Comparison of ENCODE assay signal across 15 cellular contexts in the genomic region with DNA sequence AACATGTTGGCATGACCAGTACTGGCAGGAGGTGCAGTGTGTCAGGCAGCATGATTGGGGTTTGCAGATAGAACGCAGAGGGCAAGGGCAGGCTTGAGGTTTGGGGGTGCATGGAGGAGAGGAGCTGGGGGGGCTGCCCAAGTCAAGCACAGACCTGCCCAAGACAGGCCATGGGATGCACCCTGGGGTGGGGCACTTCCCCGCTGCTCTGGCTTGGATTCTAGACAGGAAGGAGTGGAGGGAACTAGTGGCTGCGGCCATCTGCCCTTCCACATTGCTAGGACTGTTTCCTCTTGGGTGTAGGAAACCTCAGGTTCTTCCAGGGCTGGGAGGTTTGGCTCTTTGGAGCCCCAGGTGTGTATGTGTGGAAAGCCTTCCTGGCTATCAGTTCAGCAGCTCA. TPM values are rescaled to one million over a fixed set of nuclear protein-coding genes. Genes with fewer than 3 reads are reported as not detected.
DNase-seq lines count a peak whose midpoint lies in the region; ATAC-seq and TF ChIP-seq lines count a peak whose summit lies in the region.
"Had no signal": no experiment of that assay in that cellular context is flagged by ENCODE, and none has a peak within 500 bp of the region (broad histone marks: within the 10 kb centered on the region; RNA-seq: fewer than 3 reads in every experiment).

No MANE protein-coding gene starts in this region.

- H3K36me3 ChIP-seq in OCI-LY1 (ENCODE audit: insufficient read depth, low read length) (peaks cover 8% of the 10 kb centered on the region), subcutaneous abdominal adipose tissue (ENCODE audit: control insufficient read depth in 5 of 5, insufficient read depth in 5 of 5, low read length in 5 of 5) (peaks cover 0 to 12% (median 9%) of the 10 kb centered on the region in 5 donors)

- POLR2A ChIA-PET in activated CD4-positive, alpha-beta memory T cell treated with anti-CD3 and anti-CD28 coated beads for 36 hours (lab: Charles Lee), result no interaction called here
- POLR2A ChIA-PET in activated CD4-positive, alpha-beta memory T cell treated with anti-CD3 and anti-CD28 coated beads, Interleukin-2, amount 10 ng/mL, durations not matched to agents 7 days and 5 days (lab: Charles Lee), result interaction anchor here (0.6 to 1.3 kb wide), 2 partner anchors 8 to 11 kb away, joined by 3 read pairs; no protein-coding TSS in a partner anchor

- peaks cover 29% of the 10 kb centered on the region for H3K4me1 Mint-ChIP-seq in activated CD4-positive, alpha-beta memory T cell treated with anti-CD3 and anti-CD28 coated beads for 36 hours (ENCODE audit: low read depth)
- H3K4me1 Mint-ChIP-seq in activated CD4-positive, alpha-beta memory T cell treated with anti-CD3 and anti-CD28 coated beads, Interleukin-2, amount 10 ng/mL, durations not matched to agents 7 days and 5 days, result peaks cover 49% of the 10 kb centered on the region
- H3K4me1 Mint-ChIP-seq in endothelial cell (ENCODE audit: unreplicated experiment), result peaks cover 33% of the 10 kb centered on the region

- peaks cover 7% of the 10 kb centered on the region for H3K36me3 Mint-ChIP-seq in activated CD4-positive, alpha-beta memory T cell treated with anti-CD3 and anti-CD28 coated beads for 36 hours
- H3K36me3 Mint-ChIP-seq in activated CD4-positive, alpha-beta memory T cell treated with anti-CD3 and anti-CD28 coated beads, Interleukin-2, amount 10 ng/mL, durations not matched to agents 7 days and 5 days (ENCODE audit: low read depth), result peaks cover 15% of the 10 kb centered on the region
- H3K36me3 Mint-ChIP-seq in endothelial cell (ENCODE audit: low read depth, unreplicated experiment), result peaks cover 6% of the 10 kb centered on the region

- H3K27me3 Mint-ChIP-seq in activated CD4-positive, alpha-beta memory T cell treated with anti-CD3 and anti-CD28 coated beads for 36 hours, result no peaks in the 10 kb centered on the region
- H3K27me3 Mint-ChIP-seq in activated CD4-positive, alpha-beta memory T cell treated with anti-CD3 and anti-CD28 coated beads, Interleukin-2, amount 10 ng/mL, durations not matched to agents 7 days and 5 days, result peaks cover 4% of the 10 kb centered on the region
- peaks cover 23% of the 10 kb centered on the region for H3K27me3 Mint-ChIP-seq in endothelial cell (ENCODE audit: unreplicated experiment)

- peaks cover 6% of the 10 kb centered on the region for H3K27me3 ChIP-seq in OCI-LY1 (ENCODE audit: insufficient read depth, low read length)
- no peaks in the 10 kb centered on the region for H3K27me3 ChIP-seq in subcutaneous abdominal adipose tissue (ENCODE audit: control insufficient read depth in 5 of 5, insufficient read depth in 4 of 5, low read length in 5 of 5)
- H3K27me3 ChIP-seq: adrenal gland had no signal

- CTCF ChIA-PET in activated CD4-positive, alpha-beta memory T cell treated with anti-CD3 and anti-CD28 coated beads for 36 hours (lab: Charles Lee), result no interaction called here
- CTCF ChIA-PET in activated CD4-positive, alpha-beta memory T cell treated with anti-CD3 and anti-CD28 coated beads, Interleukin-2, amount 10 ng/mL, durations not matched to agents 7 days and 5 days (lab: Charles Lee), result no interaction called here

- no peaks in the 10 kb centered on the region for H4K20me1 ChIP-seq in OCI-LY1 (ENCODE audit: insufficient read depth, low read length)

- no peak overlapping the region; the same call in 1 of the 2 replicates for H3K9ac ChIP-seq in OCI-LY1 (ENCODE audit: low read length)
- peak overlapping the region in 2 of 5 donors; percentile 46 to 62 for H3K9ac ChIP-seq in subcutaneous abdominal adipose tissue (ENCODE audit: low read length in 5 of 5)

- no peaks in the 10 kb centered on the region for H3K9me2 ChIP-seq in OCI-LY1 (ENCODE audit: low read depth, low read length)

- H3K27ac ChIP-seq in OCI-LY1 (ENCODE audit: low read depth, low read length, poor library complexity, severe bottlenecking), result peak overlapping the region; percentile 29
- H3K27ac ChIP-seq in subcutaneous abdominal adipose tissue (ENCODE audit: low read depth, low read length), result peak overlapping the region; percentile 84

- no peaks in the 10 kb centered on the region for H3K9me3 Mint-ChIP-seq in activated CD4-positive, alpha-beta memory T cell treated with anti-CD3 and anti-CD28 coated beads for 36 hours
- no peaks in the 10 kb centered on the region for H3K9me3 Mint-ChIP-seq in activated CD4-positive, alpha-beta memory T cell treated with anti-CD3 and anti-CD28 coated beads, Interleukin-2, amount 10 ng/mL, durations not matched to agents 7 days and 5 days
- no peaks in the 10 kb centered on the region for H3K9me3 Mint-ChIP-seq in endothelial cell (ENCODE audit: unreplicated experiment)
- H3K9me3 Mint-ChIP-seq: stimulated activated naive CD8-positive, alpha-beta T cell treated with anti-CD3 and anti-CD28 coated beads, Interleukin-15, Interleukin-2, amounts not matched to agents 100 ng/mL and 50 ng/mL, for 24 hours had no signal

- no peak for DNase-seq in activated CD4-positive, alpha-beta memory T cell treated with anti-CD3 and anti-CD28 coated beads for 36 hours
- DNase-seq in activated CD4-positive, alpha-beta memory T cell treated with anti-CD3 and anti-CD28 coated beads, Interleukin-2, amount 10 ng/mL, durations not matched to agents 7 days and 5 days, result no peak
- no peak for DNase-seq in endothelial cell (ENCODE audit: low spot score)
- DNase-seq in NOMO-1 (lab: John Stamatoyannopoulos, UW; ENCODE audit: unreplicated experiment in 2 of 2), result no peak
- DNase-seq in Right ventricle myocardium inferior (ENCODE audit: missing footprints), result no peak
- DNase-seq: activated CD4-positive, CD25-positive, alpha-beta regulatory T cell treated with anti-CD3 and anti-CD28 coated beads, Interleukin-2, amount 50 U/mL, for 72 hours; DMS79 treated with DMSO at 0.1 percent for 48 hours; NCI-H1092; SW 1271 had no signal

- 0 out of 2 replicates have a peak, but pooled peaks cover 7% of the 10 kb centered on the region for H3K79me2 ChIP-seq in OCI-LY1 (ENCODE audit: insufficient read depth, low read length)

- H3K4me3 ChIP-seq in OCI-LY1 (ENCODE audit: low read depth, low read length, poor library complexity, severe bottlenecking), result no peak overlapping the region
- H3K4me3 ChIP-seq in subcutaneous abdominal adipose tissue (ENCODE audit: low read depth in 1 of 5, low read length in 5 of 5), result peak overlapping the region; percentile 86 to 97 (median 90)
- H3K4me3 ChIP-seq: lung had no signal

- H3F3A ChIP-seq in OCI-LY1 (ENCODE audit: insufficient read depth, low read length), result no peaks in the 10 kb centered on the region

- H3K9me3 ChIP-seq in OCI-LY1 (ENCODE audit: low read length) (no peaks in the 10 kb centered on the region), subcutaneous abdominal adipose tissue (ENCODE audit: control insufficient read depth in 5 of 5, low read length in 5 of 5) (no peaks in the 10 kb centered on the region)
- H3K9me3 ChIP-seq: adrenal gland had no signal

- H3K27ac Mint-ChIP-seq in activated CD4-positive, alpha-beta memory T cell treated with anti-CD3 and anti-CD28 coated beads for 36 hours, result no peak overlapping the region
- no peak overlapping the region for H3K27ac Mint-ChIP-seq in activated CD4-positive, alpha-beta memory T cell treated with anti-CD3 and anti-CD28 coated beads, Interleukin-2, amount 10 ng/mL, durations not matched to agents 7 days and 5 days
- no peak overlapping the region for H3K27ac Mint-ChIP-seq in endothelial cell (ENCODE audit: unreplicated experiment)
- H3K27ac Mint-ChIP-seq: stimulated activated naive CD8-positive, alpha-beta T cell treated with anti-CD3 and anti-CD28 coated beads, Interleukin-15, Interleukin-2, amounts not matched to agents 100 ng/mL and 50 ng/mL, for 24 hours had no signal

- H3K4me2 ChIP-seq in OCI-LY1 (ENCODE audit: low read length), result peak overlapping the region; percentile 84; the same call in 1 of the 2 replicates

- H2AFZ ChIP-seq in OCI-LY1 (ENCODE audit: low read length), result no peak overlapping the region

- intact Hi-C loops in activated CD4-positive, alpha-beta memory T cell treated with anti-CD3 and anti-CD28 coated beads for 36 hours (cut with micrococcal nuclease), result no loop called here
- intact Hi-C loops in Right ventricle myocardium inferior (cut with DNase I), result no loop called here

- H3K4me3 Mint-ChIP-seq in activated CD4-positive, alpha-beta memory T cell treated with anti-CD3 and anti-CD28 coated beads for 36 hours, result peak overlapping the region; percentile 1
- H3K4me3 Mint-ChIP-seq in activated CD4-positive, alpha-beta memory T cell treated with anti-CD3 and anti-CD28 coated beads, Interleukin-2, amount 10 ng/mL, durations not matched to agents 7 days and 5 days, result no peak overlapping the region
- H3K4me3 Mint-ChIP-seq in endothelial cell (ENCODE audit: unreplicated experiment), result peak overlapping the region; percentile 59

- peaks cover 66% of the 10 kb centered on the region for H3K4me1 ChIP-seq in OCI-LY1 (ENCODE audit: insufficient read depth, low read length, severe bottlenecking)
- peaks cover 17 to 74% (median 66%) of the 10 kb centered on the region in 5 donors for H3K4me1 ChIP-seq in subcutaneous abdominal adipose tissue (ENCODE audit: control insufficient read depth in 5 of 5, insufficient read depth in 5 of 5, low read length in 5 of 5)

- ATAC-seq in HG03097 (IDR thresholded peaks at IDR 0.05; ENCODE audit: low FRiP score, unreplicated experiment), result no peak
- ATAC-seq in Right ventricle myocardium inferior, result no peak

- TF ChIP-seq CTCF in OCI-LY1 (IDR thresholded peaks at IDR 0.05; ENCODE audit: low read length), result no peak
- no peak for TF ChIP-seq CTCF in endothelial cell (IDR thresholded peaks at IDR 0.05; ENCODE audit: unreplicated experiment)

RNA-seq across cellular contexts. Expression of a gene that starts 3.0 kb away (rescaled TPM):
- 100 to 1,000 TPM; 126 to 131 TPM for total RNA-seq in activated CD4-positive, alpha-beta memory T cell treated with anti-CD3 and anti-CD28 coated beads for 36 hours
- 10 to 100 TPM; 94.1 to 95.0 TPM for total RNA-seq in activated CD4-positive, alpha-beta memory T cell treated with anti-CD3 and anti-CD28 coated beads, Interleukin-2, amount 10 ng/mL, durations not matched to agents 7 days and 5 days
- total RNA-seq in endothelial cell (ENCODE audit: unreplicated experiment) (72.0 TPM), Right ventricle myocardium inferior (105 TPM)

RNA-seq across cellular contexts. Expression of a gene that starts 54.2 kb away (rescaled TPM):
- 10 to 100 TPM; 40.1 to 42.3 TPM for total RNA-seq in activated CD4-positive, alpha-beta memory T cell treated with anti-CD3 and anti-CD28 coated beads for 36 hours
- total RNA-seq in activated CD4-positive, alpha-beta memory T cell treated with anti-CD3 and anti-CD28 coated beads, Interleukin-2, amount 10 ng/mL, durations not matched to agents 7 days and 5 days, result 10 to 100 TPM; 54.3 to 55.6 TPM
- total RNA-seq in endothelial cell (ENCODE audit: unreplicated experiment) (66.5 TPM), Right ventricle myocardium inferior (44.1 TPM)
